13 cellular contexts compared by ENCODE assay signal in the genomic region with DNA sequence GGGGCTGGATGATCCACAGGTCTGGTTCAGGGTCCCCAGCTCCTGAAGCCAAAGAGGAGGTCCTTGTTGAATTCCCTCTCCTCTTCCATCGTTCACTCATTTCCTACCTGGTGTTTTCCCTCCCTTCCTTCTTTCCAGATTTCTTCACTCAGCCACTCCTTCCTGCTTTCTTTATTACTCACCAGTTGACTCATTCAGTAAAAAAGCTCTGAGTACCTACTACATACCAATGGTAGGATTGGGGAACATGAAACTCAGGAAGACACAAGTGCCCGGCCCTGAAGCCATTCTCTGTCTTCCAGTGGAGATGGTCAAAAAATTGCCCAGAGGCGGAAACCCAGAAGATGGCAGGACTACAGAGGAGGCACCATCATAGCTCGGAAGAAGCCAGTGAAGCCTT. TPM values are rescaled to one million over a fixed set of nuclear protein-coding genes. Genes with fewer than 3 reads are reported as not detected.
DNase-seq lines count a peak whose midpoint lies in the region; ATAC-seq and TF ChIP-seq lines count a peak whose summit lies in the region.
"Had no signal": no experiment of that assay in that cellular context is flagged by ENCODE, and none has a peak within 500 bp of the region (broad histone marks: within the 10 kb centered on the region; RNA-seq: fewer than 3 reads in every experiment).

No MANE protein-coding gene starts in this region.

- H3K9me3 ChIP-seq in fibroblast of lung (ENCODE audit: control insufficient read depth, insufficient read depth, low read depth, low read length), result no peaks in the 10 kb centered on the region

- peaks cover 6% of the 10 kb centered on the region for H3K27me3 ChIP-seq in fibroblast of lung (ENCODE audit: control insufficient read depth, insufficient read depth, low read length)

- H3K9ac ChIP-seq in fibroblast of lung (ENCODE audit: insufficient read depth, low read length), result no peak overlapping the region

- H3K4me1 ChIP-seq in fibroblast of lung (ENCODE audit: control insufficient read depth, extremely low read depth, insufficient read depth, low read length) (no peaks in the 10 kb centered on the region), urinary bladder (ENCODE audit: insufficient read depth) (no peaks in the 10 kb centered on the region)

- H3K4me2 ChIP-seq in fibroblast of lung (ENCODE audit: extremely low read depth, insufficient read depth, low read length), result no peak overlapping the region

- no peak overlapping the region for H2AFZ ChIP-seq in fibroblast of lung (ENCODE audit: low read length)

- no peaks in the 10 kb centered on the region for H3K79me2 ChIP-seq in fibroblast of lung (ENCODE audit: control insufficient read depth, insufficient read depth, low read length)

- DNase-seq in SIG-M5 treated with dmso at 0.1 percent for 504 hours (lab: John Stamatoyannopoulos, UW; ENCODE audit: unreplicated experiment) (peak; percentile 9), SIG-M5 (lab: John Stamatoyannopoulos, UW) (no peak), fibroblast of lung (ENCODE audit: low read depth in 2 of 2) (peak; percentile 21 to 69), NCI-H1105 treated with DMSO at 0.1 percent for 48 hours (lab: John Stamatoyannopoulos, UW) (no peak)
- DNase-seq: activated CD8-positive, alpha-beta memory T cell treated with anti-CD3 and anti-CD28 coated beads, Interleukin-2, amount 10 ng/mL, durations not matched to agents 7 days and 5 days; effector CD4-positive, alpha-beta T cell; NCI-H146; retina; T-helper 9 cell had no signal

- ATAC-seq in SK-N-SH treated with all-trans-retinoic acid at 6 μM for 48 hours (peak; percentile 57; the same call in 2 of the 3 replicates), HG03139 (IDR thresholded peaks at IDR 0.05; ENCODE audit: unreplicated experiment) (no peak), GM21786 (IDR thresholded peaks at IDR 0.05; ENCODE audit: unreplicated experiment) (no peak)
- ATAC-seq: activated CD8-positive, alpha-beta memory T cell treated with anti-CD3 and anti-CD28 coated beads, Interleukin-2, amount 10 ng/mL, durations not matched to agents 7 days and 5 days had no signal

- H4K20me1 ChIP-seq in fibroblast of lung (ENCODE audit: control insufficient read depth, extremely low read depth, insufficient read depth, low read length), result no peaks in the 10 kb centered on the region

- H3K4me3 ChIP-seq in fibroblast of lung (replicated peaks in 1 of 4; ENCODE audit: control extremely low read depth in 1 of 4, insufficient read depth in 1 of 4, low read depth in 3 of 4, low read length in 4 of 4) (no peak overlapping the region), urinary bladder (ENCODE audit: low read depth, low read length) (no peak overlapping the region)

- H3K27ac ChIP-seq in fibroblast of lung (ENCODE audit: insufficient read depth, low read length) (no peak overlapping the region), urinary bladder (ENCODE audit: low read depth) (peak overlapping the region; percentile 2)

- TF ChIP-seq CTCF in fibroblast of lung (conservative IDR thresholded peaks at IDR 0.05 in 1 of 2, IDR thresholded peaks at IDR 0.05 in 1 of 2; ENCODE audit: low read depth in 1 of 2, low read length in 2 of 2), result no peak

- 77% methylated on average over 4 of the region's 4 CpGs for WGBS in urinary bladder

- H3K36me3 ChIP-seq in fibroblast of lung (ENCODE audit: control insufficient read depth, insufficient read depth, low read length), result no peaks in the 10 kb centered on the region
- H3K36me3 ChIP-seq in urinary bladder (ENCODE audit: insufficient read depth), result no peaks in the 10 kb centered on the region

TF ChIP-seq in SK-N-SH treated with all-trans-retinoic acid at 6 μM for 48 hours, 23 proteins besides CTCF, POLR2A, EP300 and RAD21 (continues in another document):
- TF ChIP-seq ISL1 (CRISPR knock-in tag; IDR thresholded peaks at IDR 0.05) (no peak), ESRRG (CRISPR knock-in tag; IDR thresholded peaks at IDR 0.05) (no peak), TCF4 (CRISPR knock-in tag; IDR thresholded peaks at IDR 0.05; ENCODE audit: borderline replicate concordance) (no peak), ARNTL (CRISPR knock-in tag; IDR thresholded peaks at IDR 0.05; ENCODE audit: borderline replicate concordance, low read depth) (no peak), ZFP30 (CRISPR knock-in tag; IDR thresholded peaks at IDR 0.05) (no peak), BACH2 (CRISPR knock-in tag; IDR thresholded peaks at IDR 0.05; ENCODE audit: borderline replicate concordance) (no peak), ZC3H10 (CRISPR knock-in tag; IDR thresholded peaks at IDR 0.05) (no peak), ZFP3 (CRISPR knock-in tag; IDR thresholded peaks at IDR 0.05) (no peak), ZNF70 (CRISPR knock-in tag; IDR thresholded peaks at IDR 0.05) (no peak), GLIS3 (CRISPR knock-in tag; IDR thresholded peaks at IDR 0.05) (no peak), CSDC2 (CRISPR knock-in tag; IDR thresholded peaks at IDR 0.05) (no peak), PATZ1 (CRISPR knock-in tag; IDR thresholded peaks at IDR 0.05; ENCODE audit: borderline replicate concordance) (no peak), SNAI2 (CRISPR knock-in tag; IDR thresholded peaks at IDR 0.05) (no peak), ZNF8 (CRISPR knock-in tag; IDR thresholded peaks at IDR 0.05) (no peak), RARB (CRISPR knock-in tag; IDR thresholded peaks at IDR 0.05) (no peak)
- TF ChIP-seq, protein P1, sequence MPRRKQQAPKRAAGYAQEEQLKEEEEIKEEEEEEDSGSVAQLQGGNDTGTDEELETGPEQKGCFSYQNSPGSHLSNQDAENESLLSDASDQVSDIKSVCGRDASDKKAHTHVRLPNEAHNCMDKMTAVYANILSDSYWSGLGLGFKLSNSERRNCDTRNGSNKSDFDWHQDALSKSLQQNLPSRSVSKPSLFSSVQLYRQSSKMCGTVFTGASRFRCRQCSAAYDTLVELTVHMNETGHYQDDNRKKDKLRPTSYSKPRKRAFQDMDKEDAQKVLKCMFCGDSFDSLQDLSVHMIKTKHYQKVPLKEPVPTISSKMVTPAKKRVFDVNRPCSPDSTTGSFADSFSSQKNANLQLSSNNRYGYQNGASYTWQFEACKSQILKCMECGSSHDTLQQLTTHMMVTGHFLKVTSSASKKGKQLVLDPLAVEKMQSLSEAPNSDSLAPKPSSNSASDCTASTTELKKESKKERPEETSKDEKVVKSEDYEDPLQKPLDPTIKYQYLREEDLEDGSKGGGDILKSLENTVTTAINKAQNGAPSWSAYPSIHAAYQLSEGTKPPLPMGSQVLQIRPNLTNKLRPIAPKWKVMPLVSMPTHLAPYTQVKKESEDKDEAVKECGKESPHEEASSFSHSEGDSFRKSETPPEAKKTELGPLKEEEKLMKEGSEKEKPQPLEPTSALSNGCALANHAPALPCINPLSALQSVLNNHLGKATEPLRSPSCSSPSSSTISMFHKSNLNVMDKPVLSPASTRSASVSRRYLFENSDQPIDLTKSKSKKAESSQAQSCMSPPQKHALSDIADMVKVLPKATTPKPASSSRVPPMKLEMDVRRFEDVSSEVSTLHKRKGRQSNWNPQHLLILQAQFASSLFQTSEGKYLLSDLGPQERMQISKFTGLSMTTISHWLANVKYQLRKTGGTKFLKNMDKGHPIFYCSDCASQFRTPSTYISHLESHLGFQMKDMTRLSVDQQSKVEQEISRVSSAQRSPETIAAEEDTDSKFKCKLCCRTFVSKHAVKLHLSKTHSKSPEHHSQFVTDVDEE (CRISPR knock-in tag; IDR thresholded peaks at IDR 0.05), result no peak
- TF ChIP-seq, protein P2, sequence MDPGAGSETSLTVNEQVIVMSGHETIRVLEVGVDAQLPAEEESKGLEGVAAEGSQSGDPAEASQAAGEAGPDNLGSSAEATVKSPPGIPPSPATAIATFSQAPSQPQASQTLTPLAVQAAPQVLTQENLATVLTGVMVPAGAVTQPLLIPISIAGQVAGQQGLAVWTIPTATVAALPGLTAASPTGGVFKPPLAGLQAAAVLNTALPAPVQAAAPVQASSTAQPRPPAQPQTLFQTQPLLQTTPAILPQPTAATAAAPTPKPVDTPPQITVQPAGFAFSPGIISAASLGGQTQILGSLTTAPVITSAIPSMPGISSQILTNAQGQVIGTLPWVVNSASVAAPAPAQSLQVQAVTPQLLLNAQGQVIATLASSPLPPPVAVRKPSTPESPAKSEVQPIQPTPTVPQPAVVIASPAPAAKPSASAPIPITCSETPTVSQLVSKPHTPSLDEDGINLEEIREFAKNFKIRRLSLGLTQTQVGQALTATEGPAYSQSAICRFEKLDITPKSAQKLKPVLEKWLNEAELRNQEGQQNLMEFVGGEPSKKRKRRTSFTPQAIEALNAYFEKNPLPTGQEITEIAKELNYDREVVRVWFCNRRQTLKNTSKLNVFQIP (CRISPR knock-in tag; IDR thresholded peaks at IDR 0.05; ENCODE audit: borderline replicate concordance, low read depth), result no peak

RNA-seq across cellular contexts. Expression of gene NSFL1C, which starts 11.9 kb away (rescaled TPM):
- total RNA-seq in fibroblast of lung (14.4 and 17.8 TPM in 2 replicates), urinary bladder (23.6 TPM)
- polyA plus RNA-seq in fibroblast of lung (24.3 and 32.1 TPM in 2 replicates), urinary bladder (57.3 TPM)
- 58.1 and 83.2 TPM in 2 replicates for polyA plus RNA-seq in fibroblast of lung (2012)
- polyA minus RNA-seq in fibroblast of lung (ENCODE audit: low replicate concordance), result 28.7 and 32.7 TPM in 2 replicates

RNA-seq across cellular contexts. Expression of gene SIRPB2, which starts 12.7 kb away (rescaled TPM):
- not detected in 2 replicates for total RNA-seq in fibroblast of lung
- not detected in 2 replicates for polyA plus RNA-seq in fibroblast of lung
- not detected in 2 replicates for polyA plus RNA-seq in fibroblast of lung (2012)
- not detected in 2 replicates for polyA minus RNA-seq in fibroblast of lung (ENCODE audit: low replicate concordance)
- 1.2 TPM for total RNA-seq in urinary bladder
- polyA plus RNA-seq in urinary bladder, result 3.3 TPM
- total RNA-seq: activated CD8-positive, alpha-beta memory T cell treated with anti-CD3 and anti-CD28 coated beads, Interleukin-2, amount 10 ng/mL, durations not matched to agents 7 days and 5 days had no signal

Comparison
In these comparisons a context has a peak if more than half of its experiments do, and no peak if none do; other contexts are left out.
1. DNase-seq: peak in SIG-M5 treated with dmso at 0.1 percent for 504 hours (single experiment) and fibroblast of lung (2 of 2); none in SIG-M5 (single experiment) and NCI-H1105 treated with DMSO at 0.1 percent for 48 hours (single experiment).